In the genomic region with DNA sequence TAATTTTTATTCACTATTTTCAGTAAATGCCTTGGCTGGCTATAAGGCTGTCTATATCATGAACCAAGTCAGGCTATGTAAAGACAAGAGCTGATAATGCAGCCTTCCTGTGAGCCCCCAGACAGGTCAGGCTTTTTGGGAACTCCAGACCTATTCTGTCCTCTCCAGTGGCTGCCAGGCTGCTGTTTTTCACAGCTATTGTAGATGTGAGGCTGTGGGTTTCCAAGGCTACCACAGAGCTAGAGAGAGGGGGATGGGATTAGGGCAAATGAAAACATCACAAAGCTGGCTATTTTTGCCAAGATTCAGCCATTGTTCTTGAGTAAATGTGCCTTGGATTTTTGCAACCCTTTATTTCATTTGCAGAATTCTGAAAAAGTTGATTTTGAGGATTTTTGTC, we compare ENCODE assay signal across 19 cellular contexts. TPM values are rescaled to one million over a fixed set of nuclear protein-coding genes. Genes with fewer than 3 reads are reported as not detected.
DNase-seq lines count a peak whose midpoint lies in the region; ATAC-seq and TF ChIP-seq lines count a peak whose summit lies in the region.
"Had no signal": no experiment of that assay in that cellular context is flagged by ENCODE, and none has a peak within 500 bp of the region (broad histone marks: within the 10 kb centered on the region; RNA-seq: fewer than 3 reads in every experiment).

No MANE protein-coding gene starts in this region.

- peaks cover 12% of the 10 kb centered on the region for H3K4me1 ChIP-seq in CD8-positive, alpha-beta memory T cell (ENCODE audit: insufficient read depth, low read length)
- peaks cover 14% of the 10 kb centered on the region for H3K4me1 ChIP-seq in HUES48 (ENCODE audit: control insufficient read depth, insufficient read depth, low read length)
- H3K4me1 ChIP-seq in right cardiac atrium (ENCODE audit: control insufficient read depth, insufficient read depth, low read length), result peaks cover 4% of the 10 kb centered on the region
- H3K4me1 ChIP-seq: BE2C, foreskin keratinocyte, thyroid gland had no signal

- ATAC-seq in HG02884 (IDR thresholded peaks at IDR 0.05; ENCODE audit: unreplicated experiment) (no peak), GM21381 (IDR thresholded peaks at IDR 0.05; ENCODE audit: unreplicated experiment) (no peak), right cardiac atrium (no peak)
- ATAC-seq: activated T-cell treated with anti-CD3 and anti-CD28 coated beads, Interleukin-2, amount 50 U/mL, for 72 hours; foreskin keratinocyte had no signal

- no peak overlapping the region for H3K4me3 Mint-ChIP-seq in CD8-positive, alpha-beta memory T cell
- H3K4me3 Mint-ChIP-seq in endothelial cell (ENCODE audit: unreplicated experiment), result no peak overlapping the region
- H3K4me3 Mint-ChIP-seq: activated T-cell treated with anti-CD3 and anti-CD28 coated beads, Interleukin-2, amount 50 U/mL, for 72 hours had no signal

- no peaks in the 10 kb centered on the region for H3K27me3 ChIP-seq in CD8-positive, alpha-beta memory T cell (ENCODE audit: insufficient read depth, low read length, poor library complexity, severe bottlenecking)
- no peaks in the 10 kb centered on the region for H3K27me3 ChIP-seq in HUES48 (ENCODE audit: control insufficient read depth, insufficient read depth, low read length)
- no peaks in the 10 kb centered on the region for H3K27me3 ChIP-seq in neural cell (ENCODE audit: insufficient read depth, low read depth, low read length)
- no peaks in the 10 kb centered on the region for H3K27me3 ChIP-seq in right cardiac atrium (ENCODE audit: control insufficient read depth, insufficient read depth)
- H3K27me3 ChIP-seq: BE2C, foreskin keratinocyte, thyroid gland had no signal

- POLR2A ChIA-PET in CD8-positive, alpha-beta memory T cell (lab: Charles Lee), result no interaction called here

- no peak overlapping the region for H3K4me3 ChIP-seq in CD8-positive, alpha-beta memory T cell (ENCODE audit: low read length)
- 0 out of 2 replicates have a peak overlapping the region, but pooled peaks have one; percentile 11 for H3K4me3 ChIP-seq in HUES48 (ENCODE audit: low read depth, low read length)
- no peak overlapping the region for H3K4me3 ChIP-seq in neural cell (ENCODE audit: low read length)
- H3K4me3 ChIP-seq in right cardiac atrium (ENCODE audit: low read length), result no peak overlapping the region
- H3K4me3 ChIP-seq: thyroid gland had no signal

- no peak overlapping the region for H2AFZ ChIP-seq in neural cell (ENCODE audit: low read depth, low read length)

- peaks cover 0 to 3% of the 10 kb centered on the region in 2 donors for H3K27me3 Mint-ChIP-seq in CD8-positive, alpha-beta memory T cell
- H3K27me3 Mint-ChIP-seq in endothelial cell (ENCODE audit: unreplicated experiment), result no peaks in the 10 kb centered on the region
- H3K27me3 Mint-ChIP-seq: naive B cell had no signal

- TF ChIP-seq CTCF in endothelial cell (IDR thresholded peaks at IDR 0.05; ENCODE audit: unreplicated experiment) (no peak), neural cell (IDR thresholded peaks at IDR 0.05; ENCODE audit: poor library complexity, severe bottlenecking) (no peak)

- no peaks in the 10 kb centered on the region for H4K20me1 ChIP-seq in neural cell (ENCODE audit: insufficient read depth)

- no peaks in the 10 kb centered on the region for H3K9me3 ChIP-seq in CD8-positive, alpha-beta memory T cell (ENCODE audit: low read length)
- H3K9me3 ChIP-seq in HUES48 (ENCODE audit: control insufficient read depth, insufficient read depth, low read length) (peaks cover 5% of the 10 kb centered on the region; the same call in 1 of the 2 replicates), neural cell (ENCODE audit: low read length) (peaks cover 4% of the 10 kb centered on the region), right cardiac atrium (ENCODE audit: control insufficient read depth, low read length) (no peaks in the 10 kb centered on the region)
- H3K9me3 ChIP-seq: BE2C, thyroid gland had no signal

- H3K36me3 ChIP-seq in CD8-positive, alpha-beta memory T cell (ENCODE audit: insufficient read depth, low read length), result peaks cover 21% of the 10 kb centered on the region
- H3K36me3 ChIP-seq in HUES48 (ENCODE audit: control insufficient read depth, insufficient read depth, low read length) (peaks cover 40% of the 10 kb centered on the region), neural cell (ENCODE audit: insufficient read depth, low read length) (no peaks in the 10 kb centered on the region)
- H3K36me3 ChIP-seq: BE2C, thyroid gland had no signal

- no peak for DNase-seq in CD8-positive, alpha-beta memory T cell
- DNase-seq in endothelial cell (ENCODE audit: low spot score) (peak; percentile 7), right cardiac atrium (no peak)
- DNase-seq in activated CD4-positive, alpha-beta T cell treated with anti-CD3 and anti-CD28 coated beads for 4 hours, result no peak
- DNase-seq: activated CD4-positive, alpha-beta T cell treated with anti-CD3 and anti-CD28 coated beads for 48 hours; activated T-cell treated with anti-CD3 and anti-CD28 coated beads, Interleukin-2, amount 50 U/mL, for 72 hours; BE2C; DMS 273 treated with DMSO at 0.1 percent for 48 hours; foreskin keratinocyte; IMR-90; naive B cell; NCI-H2029; NCI-H524 treated with DMSO at 0.1 percent for 48 hours; T1000; thyroid gland had no signal

- CTCF ChIA-PET in CD8-positive, alpha-beta memory T cell (lab: Charles Lee), result interaction anchor here (0.7 to 1.0 kb wide), 2 partner anchors 14 to 57 kb away, joined by 3 read pairs; no protein-coding TSS in a partner anchor

- peaks cover 7 to 18% (median 15%) of the 10 kb centered on the region in 5 donors for H3K9me3 Mint-ChIP-seq in CD8-positive, alpha-beta memory T cell
- H3K9me3 Mint-ChIP-seq in endothelial cell (ENCODE audit: unreplicated experiment), result no peaks in the 10 kb centered on the region

- peak overlapping the region in 6 of 8 donors; percentile 4 to 86 (median 44) for H3K27ac Mint-ChIP-seq in CD8-positive, alpha-beta memory T cell
- H3K27ac Mint-ChIP-seq in endothelial cell (ENCODE audit: unreplicated experiment), result peak overlapping the region; percentile 88

- H3K4me1 Mint-ChIP-seq in CD8-positive, alpha-beta memory T cell, result peaks cover 71 to 92% (median 73%) of the 10 kb centered on the region in 3 donors
- H3K4me1 Mint-ChIP-seq in endothelial cell (ENCODE audit: unreplicated experiment), result no peaks in the 10 kb centered on the region

- peaks cover 58 to 87% (median 59%) of the 10 kb centered on the region in 3 donors for H3K36me3 Mint-ChIP-seq in CD8-positive, alpha-beta memory T cell
- no peaks in the 10 kb centered on the region for H3K36me3 Mint-ChIP-seq in endothelial cell (ENCODE audit: low read depth, unreplicated experiment)

- no peak overlapping the region for H3K27ac ChIP-seq in CD8-positive, alpha-beta memory T cell (ENCODE audit: low read depth, low read length)
- H3K27ac ChIP-seq in HUES48 (ENCODE audit: low read depth, low read length) (peak overlapping the region; percentile 72), neural cell (ENCODE audit: low read length) (peak overlapping the region; percentile 61), right cardiac atrium (ENCODE audit: low read length) (no peak overlapping the region)
- H3K27ac ChIP-seq: foreskin keratinocyte, thyroid gland had no signal

- no peaks in the 10 kb centered on the region for H3F3A ChIP-seq in neural cell (ENCODE audit: insufficient read depth, low read length, poor library complexity, severe bottlenecking)

- intact Hi-C loops in right cardiac atrium (cut with DNase I), result no loop called here

- no peak for TF ChIP-seq EP300 in neural cell (conservative IDR thresholded peaks at IDR 0.05; ENCODE audit: poor library complexity, severe bottlenecking)

- TF ChIP-seq RAD21 in neural cell (conservative IDR thresholded peaks at IDR 0.05), result no peak

- H3K9ac ChIP-seq in HUES48 (ENCODE audit: low read depth, low read length), result no peak overlapping the region
- H3K9ac ChIP-seq in neural cell (ENCODE audit: low read length), result peak overlapping the region; percentile 13

- no peaks in the 10 kb centered on the region for H3K9me2 ChIP-seq in neural cell (ENCODE audit: insufficient read depth, low read length)

- no peak overlapping the region for H3K4me2 ChIP-seq in neural cell (ENCODE audit: low read length)

- H3K79me2 ChIP-seq in neural cell (replicated peaks; ENCODE audit: insufficient read depth, low read length), result no peaks in the 10 kb centered on the region

TF ChIP-seq in neural cell, 6 proteins besides CTCF, POLR2A, EP300 and RAD21:
- TF ChIP-seq REST (IDR thresholded peaks at IDR 0.05; ENCODE audit: borderline replicate concordance), result peak; percentile 67
- TF ChIP-seq POLR2AphosphoS5 (IDR thresholded peaks at IDR 0.05), result no peak
- TF ChIP-seq SMC3 (conservative IDR thresholded peaks at IDR 0.05; ENCODE audit: poor library complexity), result peak; percentile 11

RNA-seq across cellular contexts. Expression of gene SORL1, which starts 56.3 kb away (rescaled TPM):
- total RNA-seq in CD8-positive, alpha-beta memory T cell, result 10 to 100 TPM; 44.5 to 46.9 TPM
- 220 TPM for polyA plus RNA-seq in CD8-positive, alpha-beta memory T cell
- total RNA-seq in endothelial cell (ENCODE audit: unreplicated experiment), result 4.6 TPM
- 6.5 and 6.9 TPM in 2 replicates for polyA plus RNA-seq in neural cell
- 23.6 and 27.2 TPM in 2 replicates for polyA minus RNA-seq in neural cell
- total RNA-seq in right cardiac atrium, result 1 to 10 TPM; 3.7 to 9.2 (median 5.4) TPM
- polyA plus RNA-seq in right cardiac atrium, result 0.57 TPM

Comparison
In these comparisons a context has a peak if more than half of its experiments do, and no peak if none do; other contexts are left out.
1. H3K27ac ChIP-seq: peak in HUES48 (single experiment) and neural cell (single experiment); none in CD8-positive, alpha-beta memory T cell (single experiment) and right cardiac atrium (single experiment).